ENCODE assay signal across 32 cellular contexts in genomic region chr3:117192888-117193287, GRCh38.
DNase-seq lines count a peak whose midpoint lies in the region; ATAC-seq and TF ChIP-seq lines count a peak whose summit lies in the region.
"Had no signal": no experiment of that assay in that cellular context is flagged by ENCODE, and none has a peak within 500 bp of the region (broad histone marks: within the 10 kb centered on the region; RNA-seq: fewer than 3 reads in every experiment).

No MANE protein-coding gene starts in this region.

- TF ChIP-seq CTCF in SK-N-SH (IDR thresholded peaks at IDR 0.05), result no peak

- no peak overlapping the region for H3K18ac ChIP-seq in mesenchymal stem cell (ENCODE audit: low read depth in 1 of 2, low read length in 2 of 2)

- H4K20me1 ChIP-seq in SK-N-SH (ENCODE audit: insufficient read depth), result no peaks in the 10 kb centered on the region

- DNase-seq in NCI-H187 (lab: John Stamatoyannopoulos, UW), result peak; percentile 15 to 50
- DNase-seq in mesenchymal stem cell, result no peak
- DNase-seq in effector memory CD8-positive, alpha-beta T cell, result no peak
- no peak for DNase-seq in G401 (ENCODE audit: low spot score)
- no peak for DNase-seq in activated CD8-positive, alpha-beta memory T cell treated with anti-CD3 and anti-CD28 coated beads for 24 hours
- DNase-seq in SK-N-SH, result no peak
- DNase-seq: activated CD4-positive, alpha-beta T cell treated with anti-CD3 and anti-CD28 coated beads for 4 hours; activated effector memory CD4-positive, alpha-beta T cell treated with Interleukin-2 at 50 U/mL for 16 hours; activated T-cell treated with anti-CD3 and anti-CD28 coated beads, Interleukin-2, amount 50 U/mL, for 1 hour; BE2C; CD8-positive, alpha-beta memory T cell; DMS 273 treated with DMSO at 0.1 percent for 48 hours; GDM1; left colon; NCI-H2081 treated with DMSO at 0.1 percent for 48 hours; NCI-H446; NCI-H748 treated with DMSO at 0.1 percent for 48 hours; Right ventricle myocardium superior; small intestine; stimulated activated naive CD4-positive, alpha-beta T cell treated with Interleukin-2 at 50 U/mL for 16 hours; upper lobe of right lung had no signal

- H2AK5ac ChIP-seq in mesenchymal stem cell (ENCODE audit: low read length, severe bottlenecking), result no peak overlapping the region

- CTCF ChIA-PET in SK-N-SH (lab: Yijun Ruan, JAX), result interaction anchor here (0.9 to 1.2 kb wide), 4 partner anchors 14 to 132 kb away, joined by 3 read pairs; no protein-coding TSS in a partner anchor

- H3K23ac ChIP-seq in mesenchymal stem cell (ENCODE audit: low read length in 2 of 2), result no peak overlapping the region

- H3K79me1 ChIP-seq in mesenchymal stem cell (replicated peaks; ENCODE audit: low read length, poor library complexity, severe bottlenecking), result no peaks in the 10 kb centered on the region

- in situ Hi-C loops in G401 (cut with HindIII; ENCODE audit: low sequenced_read_pairs), result no loop called here

- no peaks in the 10 kb centered on the region for H3F3A ChIP-seq in SK-N-SH (replicated peaks; ENCODE audit: insufficient read depth)

- H3K9me2 ChIP-seq in SK-N-SH, result no peaks in the 10 kb centered on the region

- H3K4me3 ChIP-seq in mesenchymal stem cell (ENCODE audit: insufficient read depth in 1 of 2, low read depth in 1 of 2, low read length in 2 of 2) (no peak overlapping the region), SK-N-SH (ENCODE audit: low read depth in 2 of 2, low read length in 1 of 2) (no peak overlapping the region)
- H3K4me3 ChIP-seq: breast epithelium, neural progenitor cell, right atrium auricular region, suprapubic skin, upper lobe of right lung had no signal

- no peak overlapping the region for H2BK15ac ChIP-seq in mesenchymal stem cell (ENCODE audit: low read depth, poor library complexity, severe bottlenecking)

- H3K9me3 Mint-ChIP-seq in effector memory CD8-positive, alpha-beta T cell, result peaks cover 0 to 6% of the 10 kb centered on the region in 2 donors
- H3K9me3 Mint-ChIP-seq: neural progenitor cell; T-helper 2 cell treated with Interferon-gamma antibody and Interleukin-4, amounts not matched to agents 5 μg/mL and 100 μg/mL, for 36 hours had no signal

- no peak overlapping the region for H3K9ac ChIP-seq in mesenchymal stem cell (ENCODE audit: low read length)
- H3K9ac ChIP-seq in SK-N-SH, result no peak overlapping the region
- H3K9ac ChIP-seq: KMS-11, neural progenitor cell, parathyroid adenoma had no signal

- H3K27me3 ChIP-seq in mesenchymal stem cell (ENCODE audit: control insufficient read depth in 1 of 2, insufficient read depth in 1 of 2, low read length in 2 of 2) (no peaks in the 10 kb centered on the region), SK-N-SH (ENCODE audit: insufficient read depth) (no peaks in the 10 kb centered on the region)
- H3K27me3 ChIP-seq: BE2C, breast epithelium, neural progenitor cell, right atrium auricular region, suprapubic skin, upper lobe of right lung had no signal

- H4K91ac ChIP-seq in mesenchymal stem cell (ENCODE audit: low read length), result no peak overlapping the region

- H3K4ac ChIP-seq in mesenchymal stem cell (ENCODE audit: low read depth in 1 of 2, low read length in 2 of 2), result no peak overlapping the region

- no peak overlapping the region for H2BK5ac ChIP-seq in mesenchymal stem cell (ENCODE audit: low read depth, low read length, poor library complexity, severe bottlenecking)

- TF ChIP-seq EP300 in SK-N-SH (IDR thresholded peaks at IDR 0.05; ENCODE audit: borderline replicate concordance in 1 of 2, low read depth in 1 of 2, low read length in 1 of 2), result no peak

- ATAC-seq in GM18502 (IDR thresholded peaks at IDR 0.05; ENCODE audit: poor library complexity, unreplicated experiment) (peak; percentile 62), GM19463 (IDR thresholded peaks at IDR 0.05; ENCODE audit: unreplicated experiment) (peak; percentile 58)
- ATAC-seq in effector memory CD8-positive, alpha-beta T cell (replicated peaks), result no peak
- ATAC-seq: activated naive CD4-positive, alpha-beta T cell treated with anti-CD3 and anti-CD28 coated beads, Interleukin-2, amount 50 U/mL, for 72 hours; left colon; Panc1; upper lobe of right lung had no signal

- H3K79me2 ChIP-seq in SK-N-SH (ENCODE audit: insufficient read depth), result no peaks in the 10 kb centered on the region
- H3K79me2 ChIP-seq: parathyroid adenoma had no signal

- POLR2A ChIA-PET in SK-N-SH (lab: Yijun Ruan, JAX), result no interaction called here

- no peak overlapping the region for H3K27ac Mint-ChIP-seq in effector memory CD8-positive, alpha-beta T cell
- H3K27ac Mint-ChIP-seq: activated naive CD4-positive, alpha-beta T cell treated with anti-CD3 and anti-CD28 coated beads, Interleukin-2, amount 50 U/mL, for 72 hours; CD8-positive, alpha-beta memory T cell; neural progenitor cell; T-helper 2 cell treated with Interferon-gamma antibody and Interleukin-4, amounts not matched to agents 5 μg/mL and 100 μg/mL, for 36 hours had no signal

- H3K36me3 ChIP-seq in mesenchymal stem cell (ENCODE audit: control insufficient read depth in 1 of 2, insufficient read depth in 2 of 2, low read depth in 1 of 2, low read length in 2 of 2) (no peaks in the 10 kb centered on the region), SK-N-SH (replicated peaks in 1 of 2; ENCODE audit: control insufficient read depth in 1 of 2, insufficient read depth in 2 of 2, low read length in 1 of 2) (no peaks in the 10 kb centered on the region)
- H3K36me3 ChIP-seq: BE2C, breast epithelium, neural progenitor cell, right atrium auricular region, suprapubic skin, upper lobe of right lung had no signal

- no peak overlapping the region for H3K4me3 Mint-ChIP-seq in effector memory CD8-positive, alpha-beta T cell
- H3K4me3 Mint-ChIP-seq: CD8-positive, alpha-beta memory T cell; neural progenitor cell; T-helper 2 cell treated with Interferon-gamma antibody and Interleukin-4, amounts not matched to agents 5 μg/mL and 100 μg/mL, for 36 hours had no signal

- no peak overlapping the region for H2BK120ac ChIP-seq in mesenchymal stem cell (ENCODE audit: low read depth, low read length)

- H3K27ac ChIP-seq in mesenchymal stem cell (ENCODE audit: low read length, poor library complexity, severe bottlenecking) (peak overlapping the region; percentile 69), SK-N-SH (ENCODE audit: low read depth in 2 of 2, low read length in 1 of 2) (no peak overlapping the region)
- H3K27ac ChIP-seq: breast epithelium, KMS-11, neural progenitor cell, parathyroid adenoma, right atrium auricular region, suprapubic skin, upper lobe of right lung had no signal

- WGBS in mesenchymal stem cell, result 91% methylated on average over 4 of the region's 8 CpGs
- 89% methylated on average over 8 of the region's 8 CpGs for WGBS in SK-N-SH (ENCODE audit: low lambda C conversion rate)

- no peak for TF ChIP-seq RAD21 in SK-N-SH (IDR thresholded peaks at IDR 0.05; ENCODE audit: low read length)

- no peak overlapping the region for H4K8ac ChIP-seq in mesenchymal stem cell (ENCODE audit: low read length)

- no peak overlapping the region for H3K14ac ChIP-seq in mesenchymal stem cell (ENCODE audit: low read length in 2 of 2)

- H3K27me3 Mint-ChIP-seq in effector memory CD8-positive, alpha-beta T cell, result no peaks in the 10 kb centered on the region

- H2AFZ ChIP-seq in mesenchymal stem cell (ENCODE audit: low read depth, low read length) (no peak overlapping the region), SK-N-SH (ENCODE audit: low read depth) (no peak overlapping the region)
- H2AFZ ChIP-seq: neural progenitor cell, parathyroid adenoma had no signal

- no peak overlapping the region for H2BK12ac ChIP-seq in mesenchymal stem cell (ENCODE audit: low read length in 2 of 2)

- H3K4me1 ChIP-seq in mesenchymal stem cell (ENCODE audit: control insufficient read depth, insufficient read depth, low read depth, low read length), result peaks cover 3% of the 10 kb centered on the region
- H3K4me1 ChIP-seq in SK-N-SH (ENCODE audit: control insufficient read depth in 1 of 2, insufficient read depth in 2 of 2, low read depth in 1 of 2, low read length in 1 of 2), result no peaks in the 10 kb centered on the region; a peak in 1 of 4 replicates
- H3K4me1 ChIP-seq: breast epithelium, neural progenitor cell, parathyroid adenoma, right atrium auricular region, suprapubic skin, upper lobe of right lung had no signal

- no peaks in the 10 kb centered on the region for H3K36me3 Mint-ChIP-seq in effector memory CD8-positive, alpha-beta T cell (ENCODE audit: insufficient read depth)
- H3K36me3 Mint-ChIP-seq: activated naive CD4-positive, alpha-beta T cell treated with anti-CD3 and anti-CD28 coated beads, Interleukin-2, amount 50 U/mL, for 72 hours; CD8-positive, alpha-beta memory T cell; neural progenitor cell had no signal

- H3K9me3 ChIP-seq in mesenchymal stem cell (ENCODE audit: control insufficient read depth, low read length) (no peaks in the 10 kb centered on the region), SK-N-SH (no peaks in the 10 kb centered on the region)
- H3K9me3 ChIP-seq: BE2C, breast epithelium, right atrium auricular region, suprapubic skin, upper lobe of right lung had no signal

- H3K4me2 ChIP-seq in mesenchymal stem cell (ENCODE audit: low read length, poor library complexity, severe bottlenecking) (no peak overlapping the region), SK-N-SH (no peak overlapping the region)
- H3K4me2 ChIP-seq: KMS-11, neural progenitor cell had no signal

- H3K4me1 Mint-ChIP-seq in effector memory CD8-positive, alpha-beta T cell (ENCODE audit: low read depth in 2 of 2), result no peaks in the 10 kb centered on the region
- H3K4me1 Mint-ChIP-seq: CD8-positive, alpha-beta memory T cell; neural progenitor cell had no signal

TF ChIP-seq in SK-N-SH, 30 proteins besides CTCF, POLR2A, EP300 and RAD21:
- no peak for TF ChIP-seq NFIC (IDR thresholded peaks at IDR 0.05; ENCODE audit: borderline replicate concordance)
- TF ChIP-seq USF2 (IDR thresholded peaks at IDR 0.05; ENCODE audit: borderline replicate concordance, low read depth, low read length), result no peak
- no peak for TF ChIP-seq GABPA (IDR thresholded peaks at IDR 0.05; ENCODE audit: low read depth)
TF ChIP-seq in SK-N-SH: peak in this region for 0.

Comparison
In these comparisons a context has a peak if more than half of its experiments do, and no peak if none do; other contexts are left out.
1. DNase-seq: peak in NCI-H187 (2 of 2); none in mesenchymal stem cell (single experiment), effector memory CD8-positive, alpha-beta T cell (0 of 3), G401 (single experiment), activated CD8-positive, alpha-beta memory T cell treated with anti-CD3 and anti-CD28 coated beads for 24 hours (single experiment) and SK-N-SH (single experiment).